1 cellular context compared by ENCODE assay signal in genomic region chr13:71858647-71859046, GRCh38.
TF ChIP-seq lines count a peak whose summit lies in the region.

No MANE protein-coding gene starts in this region.

TF ChIP-seq in HEK293, 187 proteins besides CTCF, POLR2A, EP300 and RAD21 (continued from another document):
- TF ChIP-seq, protein P1, sequence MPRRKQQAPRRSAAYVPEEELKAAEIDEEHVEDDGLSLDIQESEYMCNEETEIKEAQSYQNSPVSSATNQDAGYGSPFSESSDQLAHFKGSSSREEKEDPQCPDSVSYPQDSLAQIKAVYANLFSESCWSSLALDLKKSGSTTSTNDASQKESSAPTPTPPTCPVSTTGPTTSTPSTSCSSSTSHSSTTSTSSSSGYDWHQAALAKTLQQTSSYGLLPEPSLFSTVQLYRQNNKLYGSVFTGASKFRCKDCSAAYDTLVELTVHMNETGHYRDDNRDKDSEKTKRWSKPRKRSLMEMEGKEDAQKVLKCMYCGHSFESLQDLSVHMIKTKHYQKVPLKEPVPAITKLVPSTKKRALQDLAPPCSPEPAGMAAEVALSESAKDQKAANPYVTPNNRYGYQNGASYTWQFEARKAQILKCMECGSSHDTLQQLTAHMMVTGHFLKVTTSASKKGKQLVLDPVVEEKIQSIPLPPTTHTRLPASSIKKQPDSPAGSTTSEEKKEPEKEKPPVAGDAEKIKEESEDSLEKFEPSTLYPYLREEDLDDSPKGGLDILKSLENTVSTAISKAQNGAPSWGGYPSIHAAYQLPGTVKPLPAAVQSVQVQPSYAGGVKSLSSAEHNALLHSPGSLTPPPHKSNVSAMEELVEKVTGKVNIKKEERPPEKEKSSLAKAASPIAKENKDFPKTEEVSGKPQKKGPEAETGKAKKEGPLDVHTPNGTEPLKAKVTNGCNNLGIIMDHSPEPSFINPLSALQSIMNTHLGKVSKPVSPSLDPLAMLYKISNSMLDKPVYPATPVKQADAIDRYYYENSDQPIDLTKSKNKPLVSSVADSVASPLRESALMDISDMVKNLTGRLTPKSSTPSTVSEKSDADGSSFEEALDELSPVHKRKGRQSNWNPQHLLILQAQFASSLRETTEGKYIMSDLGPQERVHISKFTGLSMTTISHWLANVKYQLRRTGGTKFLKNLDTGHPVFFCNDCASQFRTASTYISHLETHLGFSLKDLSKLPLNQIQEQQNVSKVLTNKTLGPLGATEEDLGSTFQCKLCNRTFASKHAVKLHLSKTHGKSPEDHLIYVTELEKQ (tag by site-specific recombination; IDR thresholded peaks at IDR 0.05; ENCODE audit: borderline replicate concordance) = no peak
- TF ChIP-seq ZNF707 (tag by site-specific recombination; IDR thresholded peaks at IDR 0.05) (no peak), SP2 (tag by site-specific recombination; IDR thresholded peaks at IDR 0.05) (no peak), TCF7L2 (IDR thresholded peaks at IDR 0.05; ENCODE audit: borderline replicate concordance, low read depth, low read length) (no peak), ZNF350 (tag by site-specific recombination; IDR thresholded peaks at IDR 0.05) (no peak), PRDM6 (tag by site-specific recombination; IDR thresholded peaks at IDR 0.05) (peak; percentile 16; the same call in 1 of the 2 replicates), PRDM1 (tag by site-specific recombination; IDR thresholded peaks at IDR 0.05) (peak; percentile 72), ZNF416 (tag by site-specific recombination; IDR thresholded peaks at IDR 0.05) (no peak), ZNF133 (tag by site-specific recombination; IDR thresholded peaks at IDR 0.05) (no peak), ZNF776 (tag by site-specific recombination; IDR thresholded peaks at IDR 0.05; ENCODE audit: borderline replicate concordance) (no peak), ZNF37A (tag by site-specific recombination; IDR thresholded peaks at IDR 0.05) (no peak), ZNF157 (tag by site-specific recombination; IDR thresholded peaks at IDR 0.05) (no peak), ZNF704 (tag by site-specific recombination; IDR thresholded peaks at IDR 0.05) (no peak), ZNF555 (tag by site-specific recombination; conservative IDR thresholded peaks at IDR 0.05) (no peak), ZNF404 (tag by site-specific recombination; IDR thresholded peaks at IDR 0.05) (no peak), ZBTB10 (tag by site-specific recombination; IDR thresholded peaks at IDR 0.05) (no peak), IKZF3 (tag by site-specific recombination; IDR thresholded peaks at IDR 0.05) (no peak), ZNF621 (tag by site-specific recombination; IDR thresholded peaks at IDR 0.05) (no peak), ZNF292 (tag by site-specific recombination; IDR thresholded peaks at IDR 0.05; ENCODE audit: borderline replicate concordance, low read depth) (no peak), HIC1 (tag by site-specific recombination; IDR thresholded peaks at IDR 0.05) (no peak), ZNF221 (tag by site-specific recombination; IDR thresholded peaks at IDR 0.05; ENCODE audit: borderline replicate concordance) (no peak), ZNF596 (tag by site-specific recombination; IDR thresholded peaks at IDR 0.05) (peak; percentile 98), ZNF623 (tag by site-specific recombination; IDR thresholded peaks at IDR 0.05) (no peak), GFI1B (tag by site-specific recombination; IDR thresholded peaks at IDR 0.05) (no peak), ZNF366 (tag by site-specific recombination; conservative IDR thresholded peaks at IDR 0.05) (peak; percentile 39; the same call in 1 of the 2 replicates), ZNF561 (tag by site-specific recombination; IDR thresholded peaks at IDR 0.05; ENCODE audit: borderline replicate concordance) (no peak), ZNF48 (tag by site-specific recombination; IDR thresholded peaks at IDR 0.05) (no peak), ZNF585B (tag by site-specific recombination; IDR thresholded peaks at IDR 0.05) (no peak), ZNF660 (tag by site-specific recombination; IDR thresholded peaks at IDR 0.05) (no peak), SP7 (tag by site-specific recombination; IDR thresholded peaks at IDR 0.05) (no peak)
- TF ChIP-seq, protein P2, sequence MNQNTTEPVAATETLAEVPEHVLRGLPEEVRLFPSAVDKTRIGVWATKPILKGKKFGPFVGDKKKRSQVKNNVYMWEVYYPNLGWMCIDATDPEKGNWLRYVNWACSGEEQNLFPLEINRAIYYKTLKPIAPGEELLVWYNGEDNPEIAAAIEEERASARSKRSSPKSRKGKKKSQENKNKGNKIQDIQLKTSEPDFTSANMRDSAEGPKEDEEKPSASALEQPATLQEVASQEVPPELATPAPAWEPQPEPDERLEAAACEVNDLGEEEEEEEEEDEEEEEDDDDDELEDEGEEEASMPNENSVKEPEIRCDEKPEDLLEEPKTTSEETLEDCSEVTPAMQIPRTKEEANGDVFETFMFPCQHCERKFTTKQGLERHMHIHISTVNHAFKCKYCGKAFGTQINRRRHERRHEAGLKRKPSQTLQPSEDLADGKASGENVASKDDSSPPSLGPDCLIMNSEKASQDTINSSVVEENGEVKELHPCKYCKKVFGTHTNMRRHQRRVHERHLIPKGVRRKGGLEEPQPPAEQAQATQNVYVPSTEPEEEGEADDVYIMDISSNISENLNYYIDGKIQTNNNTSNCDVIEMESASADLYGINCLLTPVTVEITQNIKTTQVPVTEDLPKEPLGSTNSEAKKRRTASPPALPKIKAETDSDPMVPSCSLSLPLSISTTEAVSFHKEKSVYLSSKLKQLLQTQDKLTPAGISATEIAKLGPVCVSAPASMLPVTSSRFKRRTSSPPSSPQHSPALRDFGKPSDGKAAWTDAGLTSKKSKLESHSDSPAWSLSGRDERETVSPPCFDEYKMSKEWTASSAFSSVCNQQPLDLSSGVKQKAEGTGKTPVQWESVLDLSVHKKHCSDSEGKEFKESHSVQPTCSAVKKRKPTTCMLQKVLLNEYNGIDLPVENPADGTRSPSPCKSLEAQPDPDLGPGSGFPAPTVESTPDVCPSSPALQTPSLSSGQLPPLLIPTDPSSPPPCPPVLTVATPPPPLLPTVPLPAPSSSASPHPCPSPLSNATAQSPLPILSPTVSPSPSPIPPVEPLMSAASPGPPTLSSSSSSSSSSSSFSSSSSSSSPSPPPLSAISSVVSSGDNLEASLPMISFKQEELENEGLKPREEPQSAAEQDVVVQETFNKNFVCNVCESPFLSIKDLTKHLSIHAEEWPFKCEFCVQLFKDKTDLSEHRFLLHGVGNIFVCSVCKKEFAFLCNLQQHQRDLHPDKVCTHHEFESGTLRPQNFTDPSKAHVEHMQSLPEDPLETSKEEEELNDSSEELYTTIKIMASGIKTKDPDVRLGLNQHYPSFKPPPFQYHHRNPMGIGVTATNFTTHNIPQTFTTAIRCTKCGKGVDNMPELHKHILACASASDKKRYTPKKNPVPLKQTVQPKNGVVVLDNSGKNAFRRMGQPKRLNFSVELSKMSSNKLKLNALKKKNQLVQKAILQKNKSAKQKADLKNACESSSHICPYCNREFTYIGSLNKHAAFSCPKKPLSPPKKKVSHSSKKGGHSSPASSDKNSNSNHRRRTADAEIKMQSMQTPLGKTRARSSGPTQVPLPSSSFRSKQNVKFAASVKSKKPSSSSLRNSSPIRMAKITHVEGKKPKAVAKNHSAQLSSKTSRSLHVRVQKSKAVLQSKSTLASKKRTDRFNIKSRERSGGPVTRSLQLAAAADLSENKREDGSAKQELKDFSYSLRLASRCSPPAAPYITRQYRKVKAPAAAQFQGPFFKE (tag by site-specific recombination; IDR thresholded peaks at IDR 0.05; ENCODE audit: borderline replicate concordance) = no peak
- TF ChIP-seq, protein P3, sequence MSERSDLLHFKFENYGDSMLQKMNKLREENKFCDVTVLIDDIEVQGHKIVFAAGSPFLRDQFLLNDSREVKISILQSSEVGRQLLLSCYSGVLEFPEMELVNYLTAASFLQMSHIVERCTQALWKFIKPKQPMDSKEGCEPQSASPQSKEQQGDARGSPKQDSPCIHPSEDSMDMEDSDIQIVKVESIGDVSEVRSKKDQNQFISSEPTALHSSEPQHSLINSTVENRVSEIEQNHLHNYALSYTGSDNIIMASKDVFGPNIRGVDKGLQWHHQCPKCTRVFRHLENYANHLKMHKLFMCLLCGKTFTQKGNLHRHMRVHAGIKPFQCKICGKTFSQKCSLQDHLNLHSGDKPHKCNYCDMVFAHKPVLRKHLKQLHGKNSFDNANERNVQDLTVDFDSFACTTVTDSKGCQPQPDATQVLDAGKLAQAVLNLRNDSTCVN (tag by site-specific recombination; optimal IDR thresholded peaks at IDR 0.05) = no peak
- TF ChIP-seq, protein P4, sequence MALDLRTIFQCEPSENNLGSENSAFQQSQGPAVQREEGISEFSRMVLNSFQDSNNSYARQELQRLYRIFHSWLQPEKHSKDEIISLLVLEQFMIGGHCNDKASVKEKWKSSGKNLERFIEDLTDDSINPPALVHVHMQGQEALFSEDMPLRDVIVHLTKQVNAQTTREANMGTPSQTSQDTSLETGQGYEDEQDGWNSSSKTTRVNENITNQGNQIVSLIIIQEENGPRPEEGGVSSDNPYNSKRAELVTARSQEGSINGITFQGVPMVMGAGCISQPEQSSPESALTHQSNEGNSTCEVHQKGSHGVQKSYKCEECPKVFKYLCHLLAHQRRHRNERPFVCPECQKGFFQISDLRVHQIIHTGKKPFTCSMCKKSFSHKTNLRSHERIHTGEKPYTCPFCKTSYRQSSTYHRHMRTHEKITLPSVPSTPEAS (tag by site-specific recombination; IDR thresholded peaks at IDR 0.05) = no peak
